ENCODE assay signal across 25 cellular contexts in genomic region chr1:229786974-229787610, GRCh38.
"Had no signal": no experiment of that assay in that cellular context is flagged by ENCODE, and none has a peak within 500 bp of the region (broad histone marks: within the 10 kb centered on the region; RNA-seq: fewer than 3 reads in every experiment).

No MANE protein-coding gene starts in this region.

- H3K27ac ChIP-seq: heart right ventricle, left lung, lower lobe of right lung, neural progenitor cell, right lobe of liver, skin epidermis, thoracic aorta, VCaP had no signal

- H3K9ac ChIP-seq: neural progenitor cell had no signal

- H3K4me1 ChIP-seq: left lung, lower lobe of right lung had no signal

- H3K4me2 ChIP-seq: neural progenitor cell had no signal

- ATAC-seq: activated CD4-positive, CD25-positive, alpha-beta regulatory T cell treated with anti-CD3 and anti-CD28 coated beads, Interleukin-2, amount 50 U/mL, for 24 hours; heart right ventricle; left lung; lower lobe of right lung; right lobe of liver; stimulated activated effector memory CD8-positive, alpha-beta T cell treated with anti-CD3 and anti-CD28 coated beads, Interleukin-12 subunit alpha, Interleukin-12 subunit beta, amount 100 ng/mL, for 72 hours; T-cell had no signal

- H3K36me3 ChIP-seq: heart right ventricle, left lung, lower lobe of right lung, neural progenitor cell, right lobe of liver, thoracic aorta had no signal

- H3K27me3 ChIP-seq: left lung, neural progenitor cell, right lobe of liver had no signal

- H2AFZ ChIP-seq: neural progenitor cell had no signal

- DNase-seq: activated CD4-positive, alpha-beta T cell treated with anti-CD3 and anti-CD28 coated beads for 48 hours; activated CD4-positive, alpha-beta T cell treated with anti-CD3 and anti-CD28 coated beads, Interleukin-2, amount 50 U/mL, for 48 hours; activated CD8-positive, alpha-beta memory T cell treated with anti-CD3 and anti-CD28 coated beads for 24 hours; activated effector memory CD4-positive, alpha-beta T cell treated with Interleukin-2 at 50 U/mL for 16 hours; activated naive CD4-positive, alpha-beta T cell treated with Interleukin-2 at 50 U/mL for 16 hours; aorta; caudate nucleus; foreskin melanocyte; heart right ventricle; left lung; lower lobe of right lung; mesenchymal stem cell; natural killer cell; right lobe of liver; stimulated activated CD4-positive, alpha-beta T cell treated with anti-CD3 and anti-CD28 coated beads, Interleukin-4, amount 100 ng/mL, for 24 hours; T-cell; trophoblast cell had no signal

- H3K27ac Mint-ChIP-seq: activated naive CD8-positive, alpha-beta T cell; natural killer cell; stimulated activated effector memory CD8-positive, alpha-beta T cell treated with anti-CD3 and anti-CD28 coated beads, Interleukin-12 subunit alpha, Interleukin-12 subunit beta, amount 100 ng/mL, for 72 hours; stimulated activated naive CD8-positive, alpha-beta T cell treated with anti-CD3 and anti-CD28 coated beads, Interleukin-15, Interleukin-2, amounts not matched to agents 100 ng/mL and 50 ng/mL, for 24 hours; T-cell had no signal

- H3K36me3 Mint-ChIP-seq: natural killer cell; stimulated activated effector memory CD8-positive, alpha-beta T cell treated with anti-CD3 and anti-CD28 coated beads, Interleukin-12 subunit alpha, Interleukin-12 subunit beta, amount 100 ng/mL, for 72 hours; T-cell had no signal

- H3K4me3 Mint-ChIP-seq: activated naive CD8-positive, alpha-beta T cell; natural killer cell; stimulated activated effector memory CD8-positive, alpha-beta T cell treated with anti-CD3 and anti-CD28 coated beads, Interleukin-12 subunit alpha, Interleukin-12 subunit beta, amount 100 ng/mL, for 72 hours; stimulated activated naive CD8-positive, alpha-beta T cell treated with anti-CD3 and anti-CD28 coated beads, Interleukin-15, Interleukin-2, amounts not matched to agents 100 ng/mL and 50 ng/mL, for 24 hours; T-cell had no signal

- H3K4me1 Mint-ChIP-seq: natural killer cell; stimulated activated effector memory CD8-positive, alpha-beta T cell treated with anti-CD3 and anti-CD28 coated beads, Interleukin-12 subunit alpha, Interleukin-12 subunit beta, amount 100 ng/mL, for 72 hours; T-cell had no signal

- H3K4me3 ChIP-seq: heart right ventricle, left lung, lower lobe of right lung, neural progenitor cell, right lobe of liver, skin epidermis, thoracic aorta had no signal

- H3K9me3 Mint-ChIP-seq: natural killer cell had no signal

- H3K9me3 ChIP-seq: lower lobe of right lung, right lobe of liver, thoracic aorta had no signal
